ENCODE assay signal across 8 cellular contexts in the genomic region with DNA sequence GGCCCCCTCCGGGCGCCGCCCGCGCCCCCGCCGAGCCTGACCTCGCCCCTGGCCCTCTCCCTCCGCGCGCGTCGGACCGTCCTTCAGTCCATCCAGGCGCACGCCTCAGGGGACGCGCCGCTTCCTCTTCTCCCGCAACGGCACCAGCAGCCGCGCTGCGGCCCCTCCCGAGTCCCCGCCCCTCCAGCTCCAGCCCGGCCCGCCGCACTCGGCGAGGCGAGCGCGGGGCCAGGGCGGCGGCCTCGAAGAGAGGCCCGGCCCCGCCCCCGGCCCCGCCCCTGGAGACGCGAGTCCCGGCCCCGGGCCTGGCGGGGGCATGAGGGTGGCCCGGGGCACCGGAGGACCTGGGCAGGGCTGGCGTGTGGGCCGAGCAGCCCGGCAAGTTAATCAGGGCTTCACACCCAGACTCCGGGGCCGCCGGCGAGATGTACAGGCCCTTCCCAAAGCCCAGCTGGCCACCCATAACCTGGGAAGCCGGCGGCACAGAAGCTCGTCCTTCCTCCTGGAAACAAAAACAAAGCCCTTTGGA. TPM values are rescaled to one million over a fixed set of nuclear protein-coding genes. Genes with fewer than 3 reads are reported as not detected.
DNase-seq lines count a peak whose midpoint lies in the region; ATAC-seq and TF ChIP-seq lines count a peak whose summit lies in the region.

IGSF3 (minus strand) TSS at position 157 of the 529 bp plus-strand sequence. CDS start 1,407 bp downstream, outside the sequence.

- no peak for TF ChIP-seq CTCF in brain (conservative IDR thresholded peaks at IDR 0.05)
- no peak for TF ChIP-seq CTCF in spleen (IDR thresholded peaks at IDR 0.05 in 8 of 11, conservative IDR thresholded peaks at IDR 0.05 in 3 of 11)

- peaks cover 8% of the 10 kb centered on the region for H3K4me1 Mint-ChIP-seq in T-helper 2 cell treated with Interferon-gamma antibody and Interleukin-4, amounts not matched to agents 5 μg/mL and 100 μg/mL, for 36 hours (ENCODE audit: low read depth)
- H3K4me1 Mint-ChIP-seq in brain = peaks cover 59% of the 10 kb centered on the region
- H3K4me1 Mint-ChIP-seq in immature natural killer cell = peaks cover 10 to 15% of the 10 kb centered on the region in 2 donors

- peaks cover 0 to 65% (median 27%) of the 10 kb centered on the region in 7 donors for H3K27me3 ChIP-seq in spleen (replicated peaks in 1 of 7)

- H3K4me1 ChIP-seq in spleen = peaks cover 8 to 24% (median 18%) of the 10 kb centered on the region in 6 donors

- DNase-seq in A172 (ENCODE audit: low spot score) (peak; percentile 19), MV-4-11 (lab: John Stamatoyannopoulos, UW) (peak; percentile 28), immature natural killer cell (peak in 2 of 3 donors; percentile 12 to 13), spleen (peak; percentile 84)
- DNase-seq in T-helper 2 cell treated with Interferon-gamma antibody and Interleukin-4, amounts not matched to agents 5 μg/mL and 100 μg/mL, for 36 hours (ENCODE audit: low spot score) = peak; percentile 55

- peak; percentile 77 for ATAC-seq in GM18868 (IDR thresholded peaks at IDR 0.05; ENCODE audit: unreplicated experiment)
- ATAC-seq in GM18858 (IDR thresholded peaks at IDR 0.05; ENCODE audit: unreplicated experiment) = no peak

- peaks cover 60% of the 10 kb centered on the region for H3K27me3 Mint-ChIP-seq in T-helper 2 cell treated with Interferon-gamma antibody and Interleukin-4, amounts not matched to agents 5 μg/mL and 100 μg/mL, for 36 hours (ENCODE audit: low read depth)
- H3K27me3 Mint-ChIP-seq in brain (peaks cover 15% of the 10 kb centered on the region), immature natural killer cell (ENCODE audit: low read depth in 3 of 3) (peaks cover 16 to 36% (median 28%) of the 10 kb centered on the region in 3 donors)

- no peaks in the 10 kb centered on the region for H3K36me3 ChIP-seq in spleen

- no peak within 1 kb of the TSS for H3K27ac ChIP-seq in spleen

- H3K4me3 ChIP-seq in spleen = peak within 1 kb of the TSS; percentile 34 to 74 (median 55)

- H3K27ac Mint-ChIP-seq in T-helper 2 cell treated with Interferon-gamma antibody and Interleukin-4, amounts not matched to agents 5 μg/mL and 100 μg/mL, for 36 hours = no peak within 1 kb of the TSS
- H3K27ac Mint-ChIP-seq in brain = peak within 1 kb of the TSS; percentile 79 to 96 (median 82)
- H3K27ac Mint-ChIP-seq in immature natural killer cell = no peak within 1 kb of the TSS

- intact Hi-C loops in spleen (cut with DNase I; ENCODE audit: low total_unique reads) = no loop called here

- no peaks in the 10 kb centered on the region for H3K9me3 Mint-ChIP-seq in T-helper 2 cell treated with Interferon-gamma antibody and Interleukin-4, amounts not matched to agents 5 μg/mL and 100 μg/mL, for 36 hours
- H3K9me3 Mint-ChIP-seq in brain (peaks cover 0 to 5% (median 4%) of the 10 kb centered on the region in 5 experiments), immature natural killer cell (no peaks in the 10 kb centered on the region)

- H3K4me3 Mint-ChIP-seq in T-helper 2 cell treated with Interferon-gamma antibody and Interleukin-4, amounts not matched to agents 5 μg/mL and 100 μg/mL, for 36 hours = peak within 1 kb of the TSS; percentile 76
- peak within 1 kb of the TSS; percentile 85 to 96 (median 94) for H3K4me3 Mint-ChIP-seq in brain
- H3K4me3 Mint-ChIP-seq in immature natural killer cell = peak within 1 kb of the TSS; percentile 77 to 84 (median 80)

- no peaks in the 10 kb centered on the region for H3K36me3 Mint-ChIP-seq in T-helper 2 cell treated with Interferon-gamma antibody and Interleukin-4, amounts not matched to agents 5 μg/mL and 100 μg/mL, for 36 hours (ENCODE audit: low read depth)
- H3K36me3 Mint-ChIP-seq in brain (peaks cover 6% of the 10 kb centered on the region), immature natural killer cell (no peaks in the 10 kb centered on the region)

- no peaks in the 10 kb centered on the region for H3K9me3 ChIP-seq in spleen

- no peak for TF ChIP-seq POLR2A in spleen (IDR thresholded peaks at IDR 0.05)

- 3 to 13% (median 6%) methylated on average over 8 to 58 of the region's 58 CpGs for WGBS in spleen, 5 donors

RNA-seq across cellular contexts. Expression of gene IGSF3, which starts in this region (rescaled TPM):
- total RNA-seq in A172 (2014; rRNA removed; shearing (Covaris generic)) = 20.9 and 26.0 TPM in 2 replicates
- polyA plus RNA-seq in brain (ENCODE audit: insufficient read depth, low read depth, low replicate concordance) = 25.4 TPM
- polyA plus RNA-seq in immature natural killer cell = not detected
- total RNA-seq in spleen = 1 to 10 TPM in 1 of 7 donors, under 1 TPM in 6; 0.43 to 1.2 (median 0.77) TPM
- polyA plus RNA-seq in spleen = under 1 TPM; 0.09 to 0.16 (median 0.11) TPM

Comparison
In these comparisons a context has a peak if more than half of its experiments do, and no peak if none do; other contexts are left out.
1. RNA of gene IGSF3 (total RNA-seq): 20.9 to 26.0 TPM in A172; 0.43 to 1.2 TPM in spleen; every median in the first group is over 10 times any median in the second.
2. RNA of gene IGSF3 (polyA plus RNA-seq): 25.4 TPM in brain (single experiment); 0.09 to 0.16 TPM in spleen and not detected in immature natural killer cell; every median in the first group is over 10 times any median in the second.
3. Peak in DNase-seq in immature natural killer cell; RNA of the gene not detected or under 1 TPM.
4. DNase-seq: peak in every context shown above with its lines; median percentile 84 in spleen; 55 in T-helper 2 cell treated with Interferon-gamma antibody and Interleukin-4, amounts not matched to agents 5 μg/mL and 100 μg/mL, for 36 hours; 28 in MV-4-11; 19 in A172; 12 in immature natural killer cell.
5. H3K27ac Mint-ChIP-seq: peak in brain (5 of 5); none in T-helper 2 cell treated with Interferon-gamma antibody and Interleukin-4, amounts not matched to agents 5 μg/mL and 100 μg/mL, for 36 hours (single experiment) and immature natural killer cell (0 of 6).
6. Peak in every context shown above with its lines, with median percentiles within 50 percentile points of each other: H3K4me3 Mint-ChIP-seq.